In the genomic region with DNA sequence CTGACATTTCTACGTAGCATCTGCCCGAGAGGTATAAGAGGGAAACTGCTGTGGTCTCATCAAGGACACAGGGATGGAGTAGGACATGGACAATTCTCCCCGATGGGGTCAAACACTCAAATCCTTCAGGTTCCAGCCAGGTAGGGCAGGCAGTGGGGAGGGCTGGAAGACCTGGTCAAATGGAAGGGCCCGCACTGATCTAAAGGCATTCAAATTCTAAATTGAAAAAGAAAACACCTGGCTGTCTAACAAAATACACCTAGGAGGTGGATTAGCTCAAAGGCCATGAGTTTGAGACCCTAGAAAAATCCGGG, we compare ENCODE assay signal across 10 cellular contexts. TPM values are rescaled to one million over a fixed set of nuclear protein-coding genes. Genes with fewer than 3 reads are reported as not detected.
DNase-seq lines count a peak whose midpoint lies in the region; FAIRE-seq and TF ChIP-seq lines count a peak whose summit lies in the region.
"Had no signal": no experiment of that assay in that cellular context is flagged by ENCODE, and none has a peak within 500 bp of the region (broad histone marks: within the 10 kb centered on the region; RNA-seq: fewer than 3 reads in every experiment).

No MANE protein-coding gene starts in this region.

- CTCF ChIA-PET in MCF 10A (lab: Yijun Ruan, JAX): interaction anchor here (2.0 to 4.0 kb wide), 5 partner anchors 9 to 170 kb away, joined by 8 to 49 read pairs (median 18); a partner anchor contains a TSS
- CTCF ChIA-PET in mammary epithelial cell (lab: Charles Lee; ENCODE audit: low non-redundant PET): no interaction called here

- H2AFZ ChIP-seq in mammary epithelial cell (ENCODE audit: low read depth, low read length) (no peak overlapping the region), keratinocyte (ENCODE audit: control insufficient read depth, low read length) (no peak overlapping the region)

- in situ Hi-C loops in mammary epithelial cell (cut with MboI; ENCODE audit: low sequenced_read_pairs in 2 of 2): no loop called here

- H4K20me1 ChIP-seq in mammary epithelial cell (ENCODE audit: insufficient read depth, low read length): no peaks in the 10 kb centered on the region
- H4K20me1 ChIP-seq in keratinocyte (ENCODE audit: control insufficient read depth, extremely low read depth, insufficient read depth, low read length): no peaks in the 10 kb centered on the region

- H3K27ac ChIP-seq in mammary epithelial cell (ENCODE audit: insufficient read depth, low read depth, low read length) (no peak overlapping the region), keratinocyte (ENCODE audit: control insufficient read depth, insufficient read depth, low read length) (no peak overlapping the region), ascending aorta (no peak overlapping the region)

- no peak overlapping the region for H3K27ac Mint-ChIP-seq in MCF 10A (ENCODE audit: low read depth, unreplicated experiment)
- no peak overlapping the region for H3K27ac Mint-ChIP-seq in activated T-helper 1 cell treated with anti-CD3 and anti-CD28 coated beads, Interleukin-12 subunit alpha, Interleukin-12 subunit beta, Interleukin-2, Interleukin-4 antibody, amounts not matched to agents 30 ng/mL and 10 ng/mL and 1 ng/mL, durations not matched to agents 14 hours and 24 hours and 36 hours

- BruUV-seq in MCF 10A (replicated peaks; lab: Mats Ljungman, UMichigan): no TSS peak
- no TSS peak for BruUV-seq in mammary epithelial cell (replicated peaks; lab: Mats Ljungman, UMichigan)

- H3K79me2 ChIP-seq in mammary epithelial cell (ENCODE audit: insufficient read depth, low read length): no peaks in the 10 kb centered on the region
- no peaks in the 10 kb centered on the region for H3K79me2 ChIP-seq in keratinocyte (ENCODE audit: control insufficient read depth, insufficient read depth, low read length)

- dilution Hi-C loops in mammary epithelial cell (cut with HindIII; ENCODE audit: low sequenced_read_pairs): no loop called here
- dilution Hi-C loops in keratinocyte (cut with MboI; ENCODE audit: extremely low pct_ligation_motif_present, low sequenced_read_pairs): no loop called here

- DNase-seq in MCF 10A (ENCODE audit: unreplicated experiment) (no peak), mammary epithelial cell (no peak), keratinocyte (ENCODE audit: low read depth, low spot score) (no peak), nucleus accumbens (lab: John Stamatoyannopoulos, UW) (no peak), ascending aorta (ENCODE audit: low spot score in 2 of 2) (no peak), NCI-H510A (lab: John Stamatoyannopoulos, UW) (no peak), NCI-H345 (lab: John Stamatoyannopoulos, UW) (no peak)
- no peak for DNase-seq in activated T-helper 1 cell treated with anti-CD3 and anti-CD28 coated beads, Interleukin-12 subunit alpha, Interleukin-12 subunit beta, Interleukin-2, Interleukin-4 antibody, amounts not matched to agents 30 ng/mL and 10 ng/mL and 1 ng/mL, durations not matched to agents 14 hours and 24 hours and 36 hours (ENCODE audit: low spot score)
- DNase-seq: esophagus squamous epithelium, HCEC 1CT had no signal

- no peaks in the 10 kb centered on the region for H3K9me3 ChIP-seq in mammary epithelial cell (replicated peaks; ENCODE audit: insufficient read depth, low read length)
- no peaks in the 10 kb centered on the region for H3K9me3 ChIP-seq in keratinocyte (ENCODE audit: control insufficient read depth, low read depth, low read length)
- H3K9me3 ChIP-seq in ascending aorta: no peaks in the 10 kb centered on the region
- H3K9me3 ChIP-seq: esophagus squamous epithelium had no signal

- H3K36me3 ChIP-seq in mammary epithelial cell (ENCODE audit: insufficient read depth, low read length): no peaks in the 10 kb centered on the region
- no peaks in the 10 kb centered on the region for H3K36me3 ChIP-seq in keratinocyte (ENCODE audit: control insufficient read depth in 2 of 2, extremely low read depth in 1 of 2, insufficient read depth in 2 of 2, low read length in 2 of 2)
- H3K36me3 ChIP-seq in ascending aorta: no peaks in the 10 kb centered on the region
- H3K36me3 ChIP-seq: esophagus squamous epithelium had no signal

- no peaks in the 10 kb centered on the region for H3K27me3 ChIP-seq in mammary epithelial cell (ENCODE audit: insufficient read depth, low read length)
- peaks cover 47% of the 10 kb centered on the region for H3K27me3 ChIP-seq in keratinocyte (ENCODE audit: control insufficient read depth, extremely low read depth, insufficient read depth, low read length)
- no peaks in the 10 kb centered on the region for H3K27me3 ChIP-seq in ascending aorta

- TF ChIP-seq CTCF in MCF 10A (IDR thresholded peaks at IDR 0.05; ENCODE audit: unreplicated experiment): no peak
- TF ChIP-seq CTCF in mammary epithelial cell (conservative IDR thresholded peaks at IDR 0.05 in 1 of 2, IDR thresholded peaks at IDR 0.05 in 1 of 2; ENCODE audit: extremely low read depth in 1 of 2, insufficient read depth in 1 of 2, low read depth in 1 of 2, low read length in 2 of 2): no peak
- no peak for TF ChIP-seq CTCF in keratinocyte (optimal IDR thresholded peaks at IDR 0.05 in 1 of 3, IDR thresholded peaks at IDR 0.05 in 1 of 3, conservative IDR thresholded peaks at IDR 0.05 in 1 of 3; ENCODE audit: extremely low read depth in 1 of 3, insufficient read depth in 2 of 3, low read length in 3 of 3)
- TF ChIP-seq CTCF in ascending aorta (IDR thresholded peaks at IDR 0.05): no peak

- H3K27me3 Mint-ChIP-seq in MCF 10A (ENCODE audit: insufficient read depth, unreplicated experiment): peaks cover 44% of the 10 kb centered on the region
- peaks cover 42% of the 10 kb centered on the region for H3K27me3 Mint-ChIP-seq in activated T-helper 1 cell treated with anti-CD3 and anti-CD28 coated beads, Interleukin-12 subunit alpha, Interleukin-12 subunit beta, Interleukin-2, Interleukin-4 antibody, amounts not matched to agents 30 ng/mL and 10 ng/mL and 1 ng/mL, durations not matched to agents 14 hours and 24 hours and 36 hours (ENCODE audit: insufficient read depth)

- POLR2A ChIA-PET in MCF 10A (lab: Yijun Ruan, JAX): no interaction called here

- no peaks in the 10 kb centered on the region for H3K36me3 Mint-ChIP-seq in MCF 10A (ENCODE audit: insufficient read depth, unreplicated experiment)
- no peaks in the 10 kb centered on the region for H3K36me3 Mint-ChIP-seq in activated T-helper 1 cell treated with anti-CD3 and anti-CD28 coated beads, Interleukin-12 subunit alpha, Interleukin-12 subunit beta, Interleukin-2, Interleukin-4 antibody, amounts not matched to agents 30 ng/mL and 10 ng/mL and 1 ng/mL, durations not matched to agents 14 hours and 24 hours and 36 hours (ENCODE audit: low read depth)

- H3K4me1 Mint-ChIP-seq in MCF 10A (ENCODE audit: insufficient read depth, unreplicated experiment): peaks cover 5% of the 10 kb centered on the region
- H3K4me1 Mint-ChIP-seq in activated T-helper 1 cell treated with anti-CD3 and anti-CD28 coated beads, Interleukin-12 subunit alpha, Interleukin-12 subunit beta, Interleukin-2, Interleukin-4 antibody, amounts not matched to agents 30 ng/mL and 10 ng/mL and 1 ng/mL, durations not matched to agents 14 hours and 24 hours and 36 hours (ENCODE audit: low read depth): peaks cover 10% of the 10 kb centered on the region

- H3K9ac ChIP-seq in mammary epithelial cell (ENCODE audit: insufficient read depth, low read length) (no peak overlapping the region), keratinocyte (ENCODE audit: control insufficient read depth, extremely low read depth, insufficient read depth, low read length) (no peak overlapping the region)

- H3K9me3 Mint-ChIP-seq in MCF 10A (ENCODE audit: unreplicated experiment): no peaks in the 10 kb centered on the region
- H3K9me3 Mint-ChIP-seq in activated T-helper 1 cell treated with anti-CD3 and anti-CD28 coated beads, Interleukin-12 subunit alpha, Interleukin-12 subunit beta, Interleukin-2, Interleukin-4 antibody, amounts not matched to agents 30 ng/mL and 10 ng/mL and 1 ng/mL, durations not matched to agents 14 hours and 24 hours and 36 hours: no peaks in the 10 kb centered on the region

- H3K4me3 Mint-ChIP-seq in MCF 10A (ENCODE audit: unreplicated experiment): peak overlapping the region; percentile 54
- H3K4me3 Mint-ChIP-seq in activated T-helper 1 cell treated with anti-CD3 and anti-CD28 coated beads, Interleukin-12 subunit alpha, Interleukin-12 subunit beta, Interleukin-2, Interleukin-4 antibody, amounts not matched to agents 30 ng/mL and 10 ng/mL and 1 ng/mL, durations not matched to agents 14 hours and 24 hours and 36 hours: peak overlapping the region; percentile 58

- H3K4me2 ChIP-seq in mammary epithelial cell (ENCODE audit: insufficient read depth, low read depth, low read length) (no peak overlapping the region), keratinocyte (ENCODE audit: control insufficient read depth, extremely low read depth, insufficient read depth, low read depth, low read length) (peak overlapping the region; percentile 74)

- intact Hi-C loops in MCF 10A (cut with micrococcal nuclease) (no loop called here), mammary epithelial cell (cut with micrococcal nuclease) (no loop called here), ascending aorta (cut with DNase I) (loop anchor here (5.0 kb wide), 1 partner anchor 55 kb away; no protein-coding TSS in a partner anchor)
- intact Hi-C loops in activated T-helper 1 cell treated with anti-CD3 and anti-CD28 coated beads, Interleukin-12 subunit alpha, Interleukin-12 subunit beta, Interleukin-2, Interleukin-4 antibody, amounts not matched to agents 30 ng/mL and 10 ng/mL and 1 ng/mL, durations not matched to agents 14 hours and 24 hours and 36 hours (cut with micrococcal nuclease): no loop called here

- H3K4me1 ChIP-seq in mammary epithelial cell (ENCODE audit: insufficient read depth, low read length) (peaks cover 10% of the 10 kb centered on the region), keratinocyte (ENCODE audit: control insufficient read depth, extremely low read depth, insufficient read depth, low read length) (peaks cover 2% of the 10 kb centered on the region), ascending aorta (peaks cover 9 to 10% of the 10 kb centered on the region in 2 donors)

- no peaks in the 10 kb centered on the region for H3K9me1 ChIP-seq in keratinocyte (ENCODE audit: control insufficient read depth, extremely low read depth, insufficient read depth, low read length)

- H3K4me3 ChIP-seq in mammary epithelial cell (replicated peaks in 1 of 3; ENCODE audit: insufficient read depth in 1 of 3, low read depth in 2 of 3, low read length in 3 of 3): no peak overlapping the region
- H3K4me3 ChIP-seq in keratinocyte (ENCODE audit: control insufficient read depth in 2 of 3, extremely low read depth in 1 of 3, insufficient read depth in 2 of 3, low read depth in 1 of 3, low read length in 3 of 3): peak overlapping the region in 1 of 3 experiments; percentile 45
- H3K4me3 ChIP-seq in ascending aorta: no peak overlapping the region

- 77% methylated on average over 5 of the region's 5 CpGs for WGBS in mammary epithelial cell (ENCODE audit: low coverage, missing lambda C conversion rate)

- FAIRE-seq in keratinocyte (lab: Jason Lieb, UNC): no peak

RNA-seq across cellular contexts. Expression of a gene that starts 8.2 kb away (rescaled TPM):
- total RNA-seq in MCF 10A (2022): not detected in 2 replicates
- total RNA-seq in mammary epithelial cell: under 1 TPM in 1 of 2 donors, not detected in 1; 0.67 TPM
- not detected for polyA plus RNA-seq in mammary epithelial cell
- not detected for polyA minus RNA-seq in mammary epithelial cell
- not detected in 2 replicates for total RNA-seq in activated T-helper 1 cell treated with anti-CD3 and anti-CD28 coated beads, Interleukin-12 subunit alpha, Interleukin-12 subunit beta, Interleukin-2, Interleukin-4 antibody, amounts not matched to agents 30 ng/mL and 10 ng/mL and 1 ng/mL, durations not matched to agents 14 hours and 24 hours and 36 hours
- not detected in 3 replicates for polyA plus RNA-seq in keratinocyte
- not detected for polyA plus RNA-seq in keratinocyte (2011; ENCODE audit: low read depth)
- not detected in 2 replicates for polyA plus RNA-seq in keratinocyte (2011; cell fraction: cytosol; rRNA removed)
- polyA plus RNA-seq in keratinocyte (2011; cell fraction: nucleus; rRNA removed): not detected in 2 replicates
- polyA plus RNA-seq in keratinocyte (2012; ENCODE audit: low replicate concordance): 0.21 TPM in 1 of 2 replicates, not detected in the other
- polyA minus RNA-seq in keratinocyte: not detected in 3 replicates
- not detected for polyA minus RNA-seq in keratinocyte (2011; cell fraction: cytosol; rRNA and poly(A)+ RNA removed)
- polyA minus RNA-seq in keratinocyte (2011; cell fraction: nucleus; rRNA and poly(A)+ RNA removed): not detected in 2 replicates
- total RNA-seq in ascending aorta: 13.0 TPM

RNA-seq across cellular contexts. Expression of a gene that starts 8.3 kb away (rescaled TPM):
- total RNA-seq in MCF 10A (2022) (0.19 TPM in 1 of 2 replicates, not detected in the other), mammary epithelial cell (under 1 TPM; 0.17 to 0.21 TPM), ascending aorta (not detected)
- polyA plus RNA-seq in mammary epithelial cell (0.02 TPM), keratinocyte (0.10 to 0.13 TPM in 2 of 3 replicates, not detected in the other)
- polyA minus RNA-seq in mammary epithelial cell (not detected), keratinocyte (not detected in 3 replicates)
- not detected in 2 replicates for total RNA-seq in activated T-helper 1 cell treated with anti-CD3 and anti-CD28 coated beads, Interleukin-12 subunit alpha, Interleukin-12 subunit beta, Interleukin-2, Interleukin-4 antibody, amounts not matched to agents 30 ng/mL and 10 ng/mL and 1 ng/mL, durations not matched to agents 14 hours and 24 hours and 36 hours
- polyA plus RNA-seq in keratinocyte (2011; ENCODE audit: low read depth): not detected
- 0.05 and 0.09 TPM in 2 replicates for polyA plus RNA-seq in keratinocyte (2011; cell fraction: cytosol; rRNA removed)
- 0.31 and 0.32 TPM in 2 replicates for polyA plus RNA-seq in keratinocyte (2011; cell fraction: nucleus; rRNA removed)
- 0.05 and 0.08 TPM in 2 replicates for polyA plus RNA-seq in keratinocyte (2012; ENCODE audit: low replicate concordance)
- not detected for polyA minus RNA-seq in keratinocyte (2011; cell fraction: cytosol; rRNA and poly(A)+ RNA removed)
- polyA minus RNA-seq in keratinocyte (2011; cell fraction: nucleus; rRNA and poly(A)+ RNA removed): not detected in 2 replicates

RNA-seq across cellular contexts. Expression of a gene that starts 16.7 kb away (rescaled TPM):
- total RNA-seq in MCF 10A (2022) (not detected in 2 replicates), mammary epithelial cell (under 1 TPM in 1 of 2 donors, not detected in 1; 0.17 TPM), ascending aorta (21.8 TPM)
- polyA plus RNA-seq in mammary epithelial cell (not detected), keratinocyte (not detected in 3 replicates)
- polyA minus RNA-seq in mammary epithelial cell (not detected), keratinocyte (not detected in 3 replicates)
- not detected in 2 replicates for total RNA-seq in activated T-helper 1 cell treated with anti-CD3 and anti-CD28 coated beads, Interleukin-12 subunit alpha, Interleukin-12 subunit beta, Interleukin-2, Interleukin-4 antibody, amounts not matched to agents 30 ng/mL and 10 ng/mL and 1 ng/mL, durations not matched to agents 14 hours and 24 hours and 36 hours
- polyA plus RNA-seq in keratinocyte (2011; ENCODE audit: low read depth): not detected
- polyA plus RNA-seq in keratinocyte (2011; cell fraction: cytosol; rRNA removed): not detected in 2 replicates
- polyA plus RNA-seq in keratinocyte (2011; cell fraction: nucleus; rRNA removed): not detected in 2 replicates
- not detected in 2 replicates for polyA plus RNA-seq in keratinocyte (2012; ENCODE audit: low replicate concordance)
- not detected for polyA minus RNA-seq in keratinocyte (2011; cell fraction: cytosol; rRNA and poly(A)+ RNA removed)
- not detected in 2 replicates for polyA minus RNA-seq in keratinocyte (2011; cell fraction: nucleus; rRNA and poly(A)+ RNA removed)

RNA-seq across cellular contexts. Expression of a gene that starts 43.0 kb away (rescaled TPM):
- total RNA-seq in MCF 10A (2022) (0.14 and 0.32 TPM in 2 replicates), mammary epithelial cell (under 1 TPM; under 0.01 to 0.24 TPM), ascending aorta (not detected)
- polyA plus RNA-seq in mammary epithelial cell (0.06 TPM), keratinocyte (0.02 to 0.05 TPM in 2 of 3 replicates, not detected in the other)
- polyA minus RNA-seq in mammary epithelial cell (not detected), keratinocyte (not detected in 3 replicates)
- total RNA-seq in activated T-helper 1 cell treated with anti-CD3 and anti-CD28 coated beads, Interleukin-12 subunit alpha, Interleukin-12 subunit beta, Interleukin-2, Interleukin-4 antibody, amounts not matched to agents 30 ng/mL and 10 ng/mL and 1 ng/mL, durations not matched to agents 14 hours and 24 hours and 36 hours: 0.29 and 0.44 TPM in 2 replicates
- not detected for polyA plus RNA-seq in keratinocyte (2011; ENCODE audit: low read depth)
- not detected in 2 replicates for polyA plus RNA-seq in keratinocyte (2011; cell fraction: cytosol; rRNA removed)
- polyA plus RNA-seq in keratinocyte (2011; cell fraction: nucleus; rRNA removed): 0.06 and 0.07 TPM in 2 replicates
- polyA plus RNA-seq in keratinocyte (2012; ENCODE audit: low replicate concordance): 0.07 TPM in 1 of 2 replicates, not detected in the other
- not detected for polyA minus RNA-seq in keratinocyte (2011; cell fraction: cytosol; rRNA and poly(A)+ RNA removed)
- polyA minus RNA-seq in keratinocyte (2011; cell fraction: nucleus; rRNA and poly(A)+ RNA removed): 0.31 TPM in 1 of 2 replicates, not detected in the other

Comparison
In these comparisons a context has a peak if more than half of its experiments do, and no peak if none do; other contexts are left out.
1. RNA of a gene that starts 16.7 kb away (total RNA-seq): 21.8 TPM in ascending aorta (single experiment); 0.17 TPM in mammary epithelial cell, not detected in MCF 10A and not detected in activated T-helper 1 cell treated with anti-CD3 and anti-CD28 coated beads, Interleukin-12 subunit alpha, Interleukin-12 subunit beta, Interleukin-2, Interleukin-4 antibody, amounts not matched to agents 30 ng/mL and 10 ng/mL and 1 ng/mL, durations not matched to agents 14 hours and 24 hours and 36 hours; every median in the first group is over 10 times any median in the second.